Comparison of ENCODE assay signal across 8 cellular contexts in the genomic region with DNA sequence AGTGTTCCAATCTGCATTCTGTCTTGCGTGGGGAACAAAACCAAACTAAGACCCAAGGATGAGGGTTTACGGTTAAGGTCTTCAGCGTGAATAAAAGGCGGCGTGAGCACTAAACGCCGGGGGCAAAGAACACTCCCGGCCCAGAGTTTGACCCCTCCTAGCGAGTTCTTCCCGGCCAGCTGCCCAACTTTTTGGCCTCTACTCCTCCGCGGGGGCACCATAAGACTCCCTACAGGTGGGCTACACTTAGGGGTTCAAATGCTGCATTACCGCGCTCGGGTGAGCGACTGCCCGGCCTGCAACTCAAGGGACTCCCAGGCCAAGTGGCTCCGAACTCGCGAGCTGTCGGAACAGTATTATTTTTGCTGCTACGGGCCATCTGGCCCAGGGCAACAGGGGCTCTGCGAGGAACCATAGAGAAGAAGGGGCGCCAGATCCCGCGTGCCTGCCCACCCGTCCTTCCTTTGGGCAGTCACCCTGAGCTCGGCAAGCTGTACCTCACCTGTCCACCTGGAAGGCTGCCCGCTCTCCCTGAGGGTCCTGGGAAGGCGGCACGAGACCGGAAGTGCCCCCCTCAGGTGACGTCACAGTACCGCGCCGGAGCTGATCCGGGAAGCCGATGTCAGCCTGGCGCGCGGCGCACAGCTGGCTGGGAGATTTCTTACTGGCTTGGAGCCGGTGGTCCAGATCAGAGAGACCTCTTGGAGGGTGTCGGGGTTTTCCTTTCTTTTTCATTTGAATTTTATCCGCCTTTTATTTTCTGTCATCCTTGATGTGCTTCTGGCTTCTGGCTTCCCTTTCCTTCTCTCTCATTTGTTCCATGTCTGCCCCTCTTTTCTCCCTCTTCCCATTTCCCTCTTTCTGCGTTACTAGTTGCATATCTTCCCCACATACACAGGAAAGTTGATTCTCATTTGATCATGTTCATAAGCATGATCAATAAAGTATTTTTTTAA. TPM values are rescaled to one million over a fixed set of nuclear protein-coding genes. Genes with fewer than 3 reads are reported as not detected.
A peak's percentile ranks its signal among the peaks of the same experiment; 100 is the strongest.
DNase-seq lines count a peak whose midpoint lies in the region; ATAC-seq and TF ChIP-seq lines count a peak whose summit lies in the region.

A gene (minus strand): TSS at position 567 of the 956 bp plus-strand sequence. CDS start 21,638 bp downstream, outside the sequence.

- peaks cover 7% of the 10 kb centered on the region for H3K79me1 ChIP-seq in trophoblast cell (ENCODE audit: low read length)

- WGBS in trophoblast cell (ENCODE audit: extremely low coverage, insufficient coverage, insufficient read length): no CpG with 5 or more reads among the region's 46 CpGs
- WGBS in tibial nerve, 2 donors: 1% methylated on average over 30 to 46 of the region's 46 CpGs

- H3K9ac ChIP-seq in adipocyte (ENCODE audit: low read length) (peak within 1 kb of the TSS; percentile 93), trophoblast cell (ENCODE audit: low read length) (peak within 1 kb of the TSS; percentile 94)

- H3K4me1 ChIP-seq in adipocyte (ENCODE audit: control insufficient read depth, insufficient read depth, low read length) (peaks cover 6% of the 10 kb centered on the region), trophoblast cell (ENCODE audit: control insufficient read depth in 1 of 2, insufficient read depth in 2 of 2, low read length in 2 of 2) (no peaks in the 10 kb centered on the region), tibial nerve (peaks cover 0 to 8% (median 3%) of the 10 kb centered on the region in 4 donors)

- H3K9me3 ChIP-seq in adipocyte (ENCODE audit: control insufficient read depth, low read length) (no peaks in the 10 kb centered on the region), trophoblast cell (ENCODE audit: insufficient read depth, low read depth, low read length) (no peaks in the 10 kb centered on the region), tibial nerve (no peaks in the 10 kb centered on the region)

- TF ChIP-seq CTCF in GM12865 (IDR thresholded peaks at IDR 0.05; ENCODE audit: insufficient read depth, low read depth, low read length, missing control alignments) (no peak), tibial nerve (IDR thresholded peaks at IDR 0.05) (no peak)

- peak; percentile 54 to 95 for TF ChIP-seq EP300 in tibial nerve (IDR thresholded peaks at IDR 0.05)

- H3K27ac ChIP-seq in trophoblast cell (ENCODE audit: low read depth, low read length) (peak within 1 kb of the TSS; percentile 63), tibial nerve (peak within 1 kb of the TSS; percentile 44 to 94 (median 88))

- H2AFZ ChIP-seq in trophoblast cell (ENCODE audit: insufficient read depth, low read length, poor library complexity): peak within 1 kb of the TSS; percentile 92

- peak within 1 kb of the TSS; percentile 55 for H3K4me2 ChIP-seq in trophoblast cell (ENCODE audit: low read length)

- peak; percentile 93 for ATAC-seq in HG02759 (IDR thresholded peaks at IDR 0.05; ENCODE audit: unreplicated experiment)

- H3K18ac ChIP-seq in trophoblast cell (ENCODE audit: low read length): peak within 1 kb of the TSS; percentile 94

- peak within 1 kb of the TSS; percentile 84 for H2BK5ac ChIP-seq in trophoblast cell (ENCODE audit: low read depth, low read length, poor library complexity)

- peak within 1 kb of the TSS; percentile 88 for H3K14ac ChIP-seq in trophoblast cell (ENCODE audit: low read length)

- peak within 1 kb of the TSS; percentile 11 for H2BK12ac ChIP-seq in trophoblast cell (ENCODE audit: low read length)

- peak; percentile 91 for DNase-seq in GM12865 (ENCODE audit: low read depth)
- DNase-seq in NCI-H1417 (lab: John Stamatoyannopoulos, UW): peak; percentile 93 to 97 (median 96)
- DNase-seq in T follicular helper cell (ENCODE audit: low read depth): peak; percentile 73
- peak; percentile 94 for DNase-seq in adipocyte (ENCODE audit: low read depth)
- DNase-seq in cardiac septum (ENCODE audit: low spot score): peak; percentile 90
- DNase-seq in trophoblast cell: peak; percentile 84 to 89
- peak; percentile 77 to 88 for DNase-seq in tibial nerve (ENCODE audit: low spot score in 2 of 2)

- H3K4ac ChIP-seq in trophoblast cell (ENCODE audit: low read depth, low read length): peak within 1 kb of the TSS; percentile 81

- peak; percentile 44 to 55 for TF ChIP-seq POLR2A in tibial nerve (IDR thresholded peaks at IDR 0.05)

- H4K12ac ChIP-seq in trophoblast cell (ENCODE audit: low read depth, low read length): peak within 1 kb of the TSS; percentile 96

- peak within 1 kb of the TSS; percentile 98 for H4K8ac ChIP-seq in trophoblast cell (ENCODE audit: low read depth, low read length)

- H3K36me3 ChIP-seq in adipocyte (ENCODE audit: control insufficient read depth, insufficient read depth, low read length, severe bottlenecking): no peaks in the 10 kb centered on the region
- H3K36me3 ChIP-seq in trophoblast cell (ENCODE audit: control insufficient read depth in 1 of 2, insufficient read depth in 2 of 2, low read length in 2 of 2): no peaks in the 10 kb centered on the region
- H3K36me3 ChIP-seq in tibial nerve: no peaks in the 10 kb centered on the region

- peak within 1 kb of the TSS; percentile 64 for H2BK120ac ChIP-seq in trophoblast cell (ENCODE audit: insufficient read depth, low read length, poor library complexity)

- H3K4me3 ChIP-seq in GM12865 (ENCODE audit: low read depth, low read length) (peak within 1 kb of the TSS; percentile 83), adipocyte (ENCODE audit: low read length) (peak within 1 kb of the TSS; percentile 97), trophoblast cell (ENCODE audit: low read depth, low read length) (peak within 1 kb of the TSS; percentile 91), tibial nerve (peak within 1 kb of the TSS; percentile 49 to 86 (median 68))

- H4K91ac ChIP-seq in trophoblast cell (ENCODE audit: low read depth, low read length): peak within 1 kb of the TSS; percentile 88

- no peaks in the 10 kb centered on the region for H3K27me3 ChIP-seq in adipocyte (replicated peaks; ENCODE audit: control insufficient read depth, insufficient read depth, low read length)
- no peaks in the 10 kb centered on the region for H3K27me3 ChIP-seq in trophoblast cell (ENCODE audit: insufficient read depth, low read length)
- H3K27me3 ChIP-seq in tibial nerve: no peaks in the 10 kb centered on the region

- no peak within 1 kb of the TSS for H3K23ac ChIP-seq in trophoblast cell (ENCODE audit: low read length)

- H2AK5ac ChIP-seq in trophoblast cell (ENCODE audit: low read length): peak within 1 kb of the TSS; percentile 92

- intact Hi-C loops in cardiac septum (cut with DNase I): loop anchor here (10.0 kb wide), 1 partner anchor 158 kb away; a partner anchor contains a TSS

- peaks cover 6% of the 10 kb centered on the region for H3K79me2 ChIP-seq in trophoblast cell (ENCODE audit: control insufficient read depth, insufficient read depth, low read length, poor library complexity)

RNA-seq across cellular contexts. Expression of the gene that starts here (rescaled TPM):
- 6.8 TPM for total RNA-seq in cardiac septum
- 13.6 and 13.9 TPM in 2 replicates for polyA plus RNA-seq in trophoblast cell (2013)
- 10 to 100 TPM; 13.4 to 27.1 (median 15.7) TPM for total RNA-seq in tibial nerve

Comparison
In these comparisons a context has a peak if more than half of its experiments do, and no peak if none do; other contexts are left out.
1. Peak in every context shown above with its lines: DNase-seq, ATAC-seq, H3K4me3 ChIP-seq and H3K27ac ChIP-seq.